ENCODE assay signal across 1 cellular context in the genomic region with DNA sequence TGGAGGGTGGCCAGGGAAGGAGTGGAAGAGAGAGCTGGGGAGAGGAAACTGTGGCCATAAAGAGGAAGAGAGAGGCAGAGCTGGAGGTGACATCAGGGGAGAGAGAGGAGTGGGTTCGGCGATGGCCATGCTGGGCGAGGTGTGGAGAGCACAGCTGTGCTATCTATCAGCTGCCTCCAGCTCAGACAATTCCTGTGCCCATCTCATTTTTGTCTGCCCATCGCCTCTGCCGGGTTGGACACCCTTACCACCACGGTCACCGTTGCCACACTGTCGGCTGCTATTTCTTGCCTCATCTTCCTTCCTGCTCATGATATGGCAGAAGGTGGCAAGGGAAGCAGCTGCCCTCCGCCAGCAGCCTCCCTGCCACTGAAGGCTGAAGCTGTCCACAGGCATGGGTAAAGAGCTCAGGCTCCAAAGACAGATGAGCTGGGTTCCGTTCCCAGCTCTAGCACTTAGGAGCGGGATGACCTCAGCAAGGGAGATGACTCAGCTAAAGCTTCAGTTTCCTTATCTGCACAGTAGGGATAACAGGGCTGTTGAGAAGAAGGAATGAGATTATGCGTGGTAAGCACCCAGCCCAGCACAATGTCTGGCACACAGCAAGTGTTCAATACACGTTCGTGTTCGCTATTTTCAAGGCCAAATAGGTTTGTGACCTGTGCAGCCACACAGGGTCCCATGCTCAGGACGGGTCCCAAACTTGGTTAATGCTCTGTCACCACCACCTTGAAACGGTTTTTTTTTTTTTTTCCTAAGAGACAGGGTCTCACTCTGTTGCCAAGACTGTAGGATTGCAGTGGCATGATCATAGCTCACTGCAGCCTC.
TF ChIP-seq lines count a peak whose summit lies in the region.

No MANE protein-coding gene starts in this region.

TF ChIP-seq in K562, 482 proteins besides CTCF, POLR2A, EP300 and RAD21 (continued from another document and continues in another):
- TF ChIP-seq C11orf30 (IDR thresholded peaks at IDR 0.05; ENCODE audit: low read depth) (peak; percentile 100), PTBP1 (IDR thresholded peaks at IDR 0.05; ENCODE audit: low read depth, low read length) (no peak; the same call in 1 of the 2 replicates), POLR2G (IDR thresholded peaks at IDR 0.05; ENCODE audit: low read depth, low read length) (peak; percentile 76), ZFP30 (CRISPR knock-in tag; IDR thresholded peaks at IDR 0.05; ENCODE audit: borderline replicate concordance) (no peak), CXXC5 (CRISPR knock-in tag; IDR thresholded peaks at IDR 0.05) (peak; percentile 78), ZNF316 (IDR thresholded peaks at IDR 0.05) (peak; percentile 100), SREBF2 (CRISPR knock-in tag; IDR thresholded peaks at IDR 0.05) (no peak), CCNT2 (IDR thresholded peaks at IDR 0.05; ENCODE audit: borderline replicate concordance, extremely low read depth, insufficient read length, low read depth, low read length) (peak; percentile 66), TEAD1 (CRISPR knock-in tag; IDR thresholded peaks at IDR 0.05) (peak; percentile 41 to 88; a peak in 2 of 4 replicates), TAF1 (IDR thresholded peaks at IDR 0.05; ENCODE audit: control insufficient read depth, extremely low read depth, insufficient read depth, low read length, severe bottlenecking) (peak; percentile 71), FOS (IDR thresholded peaks at IDR 0.05; ENCODE audit: extremely low read depth, insufficient read length) (peak; percentile 66), IFI16 (CRISPR knock-in tag; IDR thresholded peaks at IDR 0.05) (peak; percentile 76), NFE2 (IDR thresholded peaks at IDR 0.05; ENCODE audit: low read depth) (peak; percentile 100), PHB (CRISPR knock-in tag; IDR thresholded peaks at IDR 0.05) (peak; percentile 81; the same call in 1 of the 2 replicates), NFE2L1 (tag; IDR thresholded peaks at IDR 0.05; ENCODE audit: borderline replicate concordance, low read depth) (peak; percentile 97), XRCC5 (IDR thresholded peaks at IDR 0.05; ENCODE audit: low read depth, low read length) (peak; percentile 91; the same call in 1 of the 2 replicates), SMARCB1 (IDR thresholded peaks at IDR 0.05; ENCODE audit: insufficient read length, low read depth) (peak; percentile 81), RBM39 (optimal IDR thresholded peaks at IDR 0.05; ENCODE audit: low read depth, low read length) (peak; percentile 58), ASH1L (IDR thresholded peaks at IDR 0.05; ENCODE audit: borderline replicate concordance, low read depth, partially characterized antibody) (peak; percentile 10), TEAD2 (tag; IDR thresholded peaks at IDR 0.05) (peak; percentile 6; the same call in 1 of the 2 replicates), BACH1 (tag; IDR thresholded peaks at IDR 0.05) (peak; percentile 97), SP2 (IDR thresholded peaks at IDR 0.05; ENCODE audit: extremely low read depth, low read depth, low read length, poor library complexity, severe bottlenecking) (no peak), HCFC1 (IDR thresholded peaks at IDR 0.05; ENCODE audit: low read depth, low read length) (no peak), ZNF232 (CRISPR knock-in tag; IDR thresholded peaks at IDR 0.05) (peak; percentile 76), ZNF444 (CRISPR knock-in tag; IDR thresholded peaks at IDR 0.05) (0 out of 2 replicates have a peak, but pooled peaks have one; percentile 10), JUND (IDR thresholded peaks at IDR 0.05; ENCODE audit: borderline replicate concordance, low read depth, low read length) (peak; percentile 100), JUND (tag; IDR thresholded peaks at IDR 0.05; ENCODE audit: borderline replicate concordance, low read depth, low read length) (peak; percentile 100), STAT5B (CRISPR knock-in tag; IDR thresholded peaks at IDR 0.05) (no peak), ZFPM2 (CRISPR knock-in tag; IDR thresholded peaks at IDR 0.05) (0 out of 2 replicates have a peak, but pooled peaks have one; percentile 26), ZNF124 (CRISPR knock-in tag; IDR thresholded peaks at IDR 0.05) (no peak), TGIF2 (CRISPR knock-in tag; IDR thresholded peaks at IDR 0.05) (no peak)
- TF ChIP-seq, protein P1, sequence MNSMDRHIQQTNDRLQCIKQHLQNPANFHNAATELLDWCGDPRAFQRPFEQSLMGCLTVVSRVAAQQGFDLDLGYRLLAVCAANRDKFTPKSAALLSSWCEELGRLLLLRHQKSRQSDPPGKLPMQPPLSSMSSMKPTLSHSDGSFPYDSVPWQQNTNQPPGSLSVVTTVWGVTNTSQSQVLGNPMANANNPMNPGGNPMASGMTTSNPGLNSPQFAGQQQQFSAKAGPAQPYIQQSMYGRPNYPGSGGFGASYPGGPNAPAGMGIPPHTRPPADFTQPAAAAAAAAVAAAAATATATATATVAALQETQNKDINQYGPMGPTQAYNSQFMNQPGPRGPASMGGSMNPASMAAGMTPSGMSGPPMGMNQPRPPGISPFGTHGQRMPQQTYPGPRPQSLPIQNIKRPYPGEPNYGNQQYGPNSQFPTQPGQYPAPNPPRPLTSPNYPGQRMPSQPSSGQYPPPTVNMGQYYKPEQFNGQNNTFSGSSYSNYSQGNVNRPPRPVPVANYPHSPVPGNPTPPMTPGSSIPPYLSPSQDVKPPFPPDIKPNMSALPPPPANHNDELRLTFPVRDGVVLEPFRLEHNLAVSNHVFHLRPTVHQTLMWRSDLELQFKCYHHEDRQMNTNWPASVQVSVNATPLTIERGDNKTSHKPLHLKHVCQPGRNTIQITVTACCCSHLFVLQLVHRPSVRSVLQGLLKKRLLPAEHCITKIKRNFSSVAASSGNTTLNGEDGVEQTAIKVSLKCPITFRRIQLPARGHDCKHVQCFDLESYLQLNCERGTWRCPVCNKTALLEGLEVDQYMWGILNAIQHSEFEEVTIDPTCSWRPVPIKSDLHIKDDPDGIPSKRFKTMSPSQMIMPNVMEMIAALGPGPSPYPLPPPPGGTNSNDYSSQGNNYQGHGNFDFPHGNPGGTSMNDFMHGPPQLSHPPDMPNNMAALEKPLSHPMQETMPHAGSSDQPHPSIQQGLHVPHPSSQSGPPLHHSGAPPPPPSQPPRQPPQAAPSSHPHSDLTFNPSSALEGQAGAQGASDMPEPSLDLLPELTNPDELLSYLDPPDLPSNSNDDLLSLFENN (IDR thresholded peaks at IDR 0.05; ENCODE audit: low read depth in 2 of 2, low read length in 2 of 2): peak in 1 of 2 experiments; percentile 87; a peak in 2 of 4 replicates
- TF ChIP-seq, protein P2, sequence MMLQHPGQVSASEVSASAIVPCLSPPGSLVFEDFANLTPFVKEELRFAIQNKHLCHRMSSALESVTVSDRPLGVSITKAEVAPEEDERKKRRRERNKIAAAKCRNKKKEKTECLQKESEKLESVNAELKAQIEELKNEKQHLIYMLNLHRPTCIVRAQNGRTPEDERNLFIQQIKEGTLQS (IDR thresholded peaks at IDR 0.05): peak; percentile 99
- TF ChIP-seq, protein P2 (CRISPR knock-in tag; conservative IDR thresholded peaks at IDR 0.05): peak; percentile 98
- TF ChIP-seq, protein P3, sequence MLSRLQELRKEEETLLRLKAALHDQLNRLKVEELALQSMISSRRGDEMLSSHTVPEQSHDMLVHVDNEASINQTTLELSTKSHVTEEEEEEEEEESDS (CRISPR knock-in tag; IDR thresholded peaks at IDR 0.05): no peak
- TF ChIP-seq, protein P4, sequence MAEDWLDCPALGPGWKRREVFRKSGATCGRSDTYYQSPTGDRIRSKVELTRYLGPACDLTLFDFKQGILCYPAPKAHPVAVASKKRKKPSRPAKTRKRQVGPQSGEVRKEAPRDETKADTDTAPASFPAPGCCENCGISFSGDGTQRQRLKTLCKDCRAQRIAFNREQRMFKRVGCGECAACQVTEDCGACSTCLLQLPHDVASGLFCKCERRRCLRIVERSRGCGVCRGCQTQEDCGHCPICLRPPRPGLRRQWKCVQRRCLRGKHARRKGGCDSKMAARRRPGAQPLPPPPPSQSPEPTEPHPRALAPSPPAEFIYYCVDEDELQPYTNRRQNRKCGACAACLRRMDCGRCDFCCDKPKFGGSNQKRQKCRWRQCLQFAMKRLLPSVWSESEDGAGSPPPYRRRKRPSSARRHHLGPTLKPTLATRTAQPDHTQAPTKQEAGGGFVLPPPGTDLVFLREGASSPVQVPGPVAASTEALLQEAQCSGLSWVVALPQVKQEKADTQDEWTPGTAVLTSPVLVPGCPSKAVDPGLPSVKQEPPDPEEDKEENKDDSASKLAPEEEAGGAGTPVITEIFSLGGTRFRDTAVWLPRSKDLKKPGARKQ (CRISPR knock-in tag; IDR thresholded peaks at IDR 0.05): no peak
- TF ChIP-seq, protein P5, sequence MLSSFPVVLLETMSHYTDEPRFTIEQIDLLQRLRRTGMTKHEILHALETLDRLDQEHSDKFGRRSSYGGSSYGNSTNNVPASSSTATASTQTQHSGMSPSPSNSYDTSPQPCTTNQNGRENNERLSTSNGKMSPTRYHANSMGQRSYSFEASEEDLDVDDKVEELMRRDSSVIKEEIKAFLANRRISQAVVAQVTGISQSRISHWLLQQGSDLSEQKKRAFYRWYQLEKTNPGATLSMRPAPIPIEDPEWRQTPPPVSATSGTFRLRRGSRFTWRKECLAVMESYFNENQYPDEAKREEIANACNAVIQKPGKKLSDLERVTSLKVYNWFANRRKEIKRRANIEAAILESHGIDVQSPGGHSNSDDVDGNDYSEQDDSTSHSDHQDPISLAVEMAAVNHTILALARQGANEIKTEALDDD (IDR thresholded peaks at IDR 0.05): peak; percentile 79
- TF ChIP-seq, protein P6, sequence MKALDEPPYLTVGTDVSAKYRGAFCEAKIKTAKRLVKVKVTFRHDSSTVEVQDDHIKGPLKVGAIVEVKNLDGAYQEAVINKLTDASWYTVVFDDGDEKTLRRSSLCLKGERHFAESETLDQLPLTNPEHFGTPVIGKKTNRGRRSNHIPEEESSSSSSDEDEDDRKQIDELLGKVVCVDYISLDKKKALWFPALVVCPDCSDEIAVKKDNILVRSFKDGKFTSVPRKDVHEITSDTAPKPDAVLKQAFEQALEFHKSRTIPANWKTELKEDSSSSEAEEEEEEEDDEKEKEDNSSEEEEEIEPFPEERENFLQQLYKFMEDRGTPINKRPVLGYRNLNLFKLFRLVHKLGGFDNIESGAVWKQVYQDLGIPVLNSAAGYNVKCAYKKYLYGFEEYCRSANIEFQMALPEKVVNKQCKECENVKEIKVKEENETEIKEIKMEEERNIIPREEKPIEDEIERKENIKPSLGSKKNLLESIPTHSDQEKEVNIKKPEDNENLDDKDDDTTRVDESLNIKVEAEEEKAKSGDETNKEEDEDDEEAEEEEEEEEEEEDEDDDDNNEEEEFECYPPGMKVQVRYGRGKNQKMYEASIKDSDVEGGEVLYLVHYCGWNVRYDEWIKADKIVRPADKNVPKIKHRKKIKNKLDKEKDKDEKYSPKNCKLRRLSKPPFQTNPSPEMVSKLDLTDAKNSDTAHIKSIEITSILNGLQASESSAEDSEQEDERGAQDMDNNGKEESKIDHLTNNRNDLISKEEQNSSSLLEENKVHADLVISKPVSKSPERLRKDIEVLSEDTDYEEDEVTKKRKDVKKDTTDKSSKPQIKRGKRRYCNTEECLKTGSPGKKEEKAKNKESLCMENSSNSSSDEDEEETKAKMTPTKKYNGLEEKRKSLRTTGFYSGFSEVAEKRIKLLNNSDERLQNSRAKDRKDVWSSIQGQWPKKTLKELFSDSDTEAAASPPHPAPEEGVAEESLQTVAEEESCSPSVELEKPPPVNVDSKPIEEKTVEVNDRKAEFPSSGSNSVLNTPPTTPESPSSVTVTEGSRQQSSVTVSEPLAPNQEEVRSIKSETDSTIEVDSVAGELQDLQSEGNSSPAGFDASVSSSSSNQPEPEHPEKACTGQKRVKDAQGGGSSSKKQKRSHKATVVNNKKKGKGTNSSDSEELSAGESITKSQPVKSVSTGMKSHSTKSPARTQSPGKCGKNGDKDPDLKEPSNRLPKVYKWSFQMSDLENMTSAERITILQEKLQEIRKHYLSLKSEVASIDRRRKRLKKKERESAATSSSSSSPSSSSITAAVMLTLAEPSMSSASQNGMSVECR (CRISPR knock-in tag; IDR thresholded peaks at IDR 0.05): peak; percentile 48; the same call in 1 of the 2 replicates
- TF ChIP-seq, protein P7, sequence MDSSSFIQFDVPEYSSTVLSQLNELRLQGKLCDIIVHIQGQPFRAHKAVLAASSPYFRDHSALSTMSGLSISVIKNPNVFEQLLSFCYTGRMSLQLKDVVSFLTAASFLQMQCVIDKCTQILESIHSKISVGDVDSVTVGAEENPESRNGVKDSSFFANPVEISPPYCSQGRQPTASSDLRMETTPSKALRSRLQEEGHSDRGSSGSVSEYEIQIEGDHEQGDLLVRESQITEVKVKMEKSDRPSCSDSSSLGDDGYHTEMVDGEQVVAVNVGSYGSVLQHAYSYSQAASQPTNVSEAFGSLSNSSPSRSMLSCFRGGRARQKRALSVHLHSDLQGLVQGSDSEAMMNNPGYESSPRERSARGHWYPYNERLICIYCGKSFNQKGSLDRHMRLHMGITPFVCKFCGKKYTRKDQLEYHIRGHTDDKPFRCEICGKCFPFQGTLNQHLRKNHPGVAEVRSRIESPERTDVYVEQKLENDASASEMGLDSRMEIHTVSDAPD (CRISPR knock-in tag; IDR thresholded peaks at IDR 0.05): no peak; the same call in 1 of the 2 replicates
- TF ChIP-seq, protein P8, sequence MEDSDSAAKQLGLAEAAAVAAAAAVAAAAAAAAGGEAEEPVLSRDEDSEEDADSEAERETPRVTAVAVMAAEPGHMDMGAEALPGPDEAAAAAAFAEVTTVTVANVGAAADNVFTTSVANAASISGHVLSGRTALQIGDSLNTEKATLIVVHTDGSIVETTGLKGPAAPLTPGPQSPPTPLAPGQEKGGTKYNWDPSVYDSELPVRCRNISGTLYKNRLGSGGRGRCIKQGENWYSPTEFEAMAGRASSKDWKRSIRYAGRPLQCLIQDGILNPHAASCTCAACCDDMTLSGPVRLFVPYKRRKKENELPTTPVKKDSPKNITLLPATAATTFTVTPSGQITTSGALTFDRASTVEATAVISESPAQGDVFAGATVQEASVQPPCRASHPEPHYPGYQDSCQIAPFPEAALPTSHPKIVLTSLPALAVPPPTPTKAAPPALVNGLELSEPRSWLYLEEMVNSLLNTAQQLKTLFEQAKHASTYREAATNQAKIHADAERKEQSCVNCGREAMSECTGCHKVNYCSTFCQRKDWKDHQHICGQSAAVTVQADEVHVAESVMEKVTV (CRISPR knock-in tag; IDR thresholded peaks at IDR 0.05): peak; percentile 39; the same call in 1 of the 2 replicates
- TF ChIP-seq, protein P9, sequence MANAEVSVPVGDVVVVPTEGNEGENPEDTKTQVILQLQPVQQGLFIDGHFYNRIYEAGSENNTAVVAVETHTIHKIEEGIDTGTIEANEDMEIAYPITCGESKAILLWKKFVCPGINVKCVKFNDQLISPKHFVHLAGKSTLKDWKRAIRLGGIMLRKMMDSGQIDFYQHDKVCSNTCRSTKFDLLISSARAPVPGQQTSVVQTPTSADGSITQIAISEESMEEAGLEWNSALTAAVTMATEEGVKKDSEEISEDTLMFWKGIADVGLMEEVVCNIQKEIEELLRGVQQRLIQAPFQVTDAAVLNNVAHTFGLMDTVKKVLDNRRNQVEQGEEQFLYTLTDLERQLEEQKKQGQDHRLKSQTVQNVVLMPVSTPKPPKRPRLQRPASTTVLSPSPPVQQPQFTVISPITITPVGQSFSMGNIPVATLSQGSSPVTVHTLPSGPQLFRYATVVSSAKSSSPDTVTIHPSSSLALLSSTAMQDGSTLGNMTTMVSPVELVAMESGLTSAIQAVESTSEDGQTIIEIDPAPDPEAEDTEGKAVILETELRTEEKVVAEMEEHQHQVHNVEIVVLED (CRISPR knock-in tag; IDR thresholded peaks at IDR 0.05): peak; percentile 49
